6 cellular contexts compared by ENCODE assay signal in genomic region chr22:20117656-20118571, GRCh38. TPM values are rescaled to one million over a fixed set of nuclear protein-coding genes. Genes with fewer than 3 reads are reported as not detected.
DNase-seq lines count a peak whose midpoint lies in the region; ATAC-seq and TF ChIP-seq lines count a peak whose summit lies in the region.

No MANE protein-coding gene starts in this region.

- H3K9me3 Mint-ChIP-seq in brain (no peaks in the 10 kb centered on the region), nephron progenitor cell (no peaks in the 10 kb centered on the region)

- H3K4me1 Mint-ChIP-seq in brain (peaks cover 25% of the 10 kb centered on the region), nephron progenitor cell (peaks cover 40% of the 10 kb centered on the region)

- H3K27ac Mint-ChIP-seq in brain, result peak overlapping the region; percentile 81 to 96 (median 85)
- peak overlapping the region; percentile 87 for H3K27ac Mint-ChIP-seq in nephron progenitor cell

- no peaks in the 10 kb centered on the region for H3K27me3 ChIP-seq in NT2/D1 (ENCODE audit: insufficient read depth, insufficient read length)

- H3K4me3 Mint-ChIP-seq in brain, result peak overlapping the region; percentile 89 to 93 (median 92)
- peak overlapping the region; percentile 89 for H3K4me3 Mint-ChIP-seq in nephron progenitor cell

- peak; percentile 15 for ATAC-seq in GM21423 (IDR thresholded peaks at IDR 0.05; ENCODE audit: unreplicated experiment)

- DNase-seq in NT2/D1 (ENCODE audit: low read depth, low spot score), result no peak
- DNase-seq in nephron progenitor cell, result peak; percentile 42
- no peak for DNase-seq in SKM-1 (lab: John Stamatoyannopoulos, UW; ENCODE audit: unreplicated experiment)
- no peak for DNase-seq in OCI-M2 (lab: John Stamatoyannopoulos, UW; ENCODE audit: unreplicated experiment)

- peaks cover 78% of the 10 kb centered on the region for H3K36me3 ChIP-seq in NT2/D1 (ENCODE audit: insufficient read depth, insufficient read length, low read length)

- H3K9ac ChIP-seq in NT2/D1 (ENCODE audit: insufficient read length, low read depth), result peak overlapping the region; percentile 98

- TF ChIP-seq CTCF in brain (conservative IDR thresholded peaks at IDR 0.05) (no peak), nephron progenitor cell (IDR thresholded peaks at IDR 0.05) (no peak)

- no peaks in the 10 kb centered on the region for H3K9me3 ChIP-seq in NT2/D1 (ENCODE audit: insufficient read depth, low read length)

- no peaks in the 10 kb centered on the region for H3K27me3 Mint-ChIP-seq in brain
- no peaks in the 10 kb centered on the region for H3K27me3 Mint-ChIP-seq in nephron progenitor cell (ENCODE audit: low read depth, poor library complexity)

- H3K36me3 Mint-ChIP-seq in brain (peaks cover 37% of the 10 kb centered on the region), nephron progenitor cell (ENCODE audit: low read depth) (peaks cover 42% of the 10 kb centered on the region)

- peak overlapping the region; percentile 83 for H3K4me3 ChIP-seq in NT2/D1 (ENCODE audit: insufficient read length, low read depth)

- H3K4me1 ChIP-seq in NT2/D1 (ENCODE audit: insufficient read depth, insufficient read length), result peaks cover 8% of the 10 kb centered on the region

RNA-seq across cellular contexts. Expression of gene TRMT2A, which starts 0.9 kb away (rescaled TPM):
- polyA plus RNA-seq in brain (ENCODE audit: insufficient read depth, low read depth, low replicate concordance), result 31.3 TPM

RNA-seq across cellular contexts. Expression of gene RANBP1, which starts 2.0 kb away (rescaled TPM):
- polyA plus RNA-seq in brain (ENCODE audit: insufficient read depth, low read depth, low replicate concordance), result 197 TPM

RNA-seq across cellular contexts. Expression of gene ZDHHC8, which starts 13.7 kb away (rescaled TPM):
- 33.7 TPM for polyA plus RNA-seq in brain (ENCODE audit: insufficient read depth, low read depth, low replicate concordance)

RNA-seq across cellular contexts. Expression of gene CCDC188, which starts 32.9 kb away (rescaled TPM):
- polyA plus RNA-seq in brain (ENCODE audit: insufficient read depth, low read depth, low replicate concordance), result 1.6 TPM

RNA-seq across cellular contexts. Expression of gene DGCR8, which starts 37.9 kb away (rescaled TPM):
- polyA plus RNA-seq in brain (ENCODE audit: insufficient read depth, low read depth, low replicate concordance), result 18.9 TPM
